ENCODE assay signal across 25 cellular contexts in the genomic region with DNA sequence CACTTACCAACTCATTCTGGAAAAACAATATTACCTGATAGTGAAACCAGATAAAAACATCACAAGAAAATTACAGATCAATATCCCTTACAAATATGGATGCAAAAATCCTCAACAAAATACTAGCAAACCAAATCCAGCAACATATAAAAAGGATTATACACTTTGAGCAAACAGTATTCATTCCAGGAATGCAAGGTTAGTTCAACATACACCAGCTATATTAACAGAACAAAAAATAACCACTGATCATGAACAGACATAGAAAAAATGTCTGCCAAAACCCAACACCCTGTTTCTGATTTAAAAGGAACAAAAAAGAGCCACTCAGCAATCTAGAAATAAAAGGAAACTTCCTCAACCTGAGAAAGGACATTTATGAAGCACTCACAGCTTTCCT.
"Had no signal": no experiment of that assay in that cellular context is flagged by ENCODE, and none has a peak within 500 bp of the region (broad histone marks: within the 10 kb centered on the region; RNA-seq: fewer than 3 reads in every experiment).

No MANE protein-coding gene starts in this region.

- H3K27ac Mint-ChIP-seq: immature natural killer cell; mesothelial cell of epicardium; natural killer cell; nephron progenitor cell; neural progenitor cell; progenitor cell of endocrine pancreas; stimulated activated memory B cell treated with anti-CD40 and anti-IgM and Interleukin-4, amounts not matched to agents 10 μg/mL and 1 μg/mL and 100 μg/mL, for 72 hours; stimulated activated naive CD8-positive, alpha-beta T cell treated with anti-CD3 and anti-CD28 coated beads, Interleukin-15, amount 100 ng/mL, for 72 hours; type B pancreatic cell had no signal

- DNase-seq: hypothalamus; immature natural killer cell; kidney; left colon; left lung; mesendoderm; naive B cell; natural killer cell; nephron progenitor cell; occipital lobe; right lobe of liver; stimulated activated CD4-positive, alpha-beta T cell treated with anti-CD3 and anti-CD28 coated beads, Interleukin-1b, Interleukin-23, amount 100 ng/mL, for 48 hours; stimulated activated CD4-positive, alpha-beta T cell treated with anti-CD3 and anti-CD28 coated beads, Interleukin-2, amount 100 ng/mL, for 48 hours; stimulated activated CD4-positive, alpha-beta T cell treated with anti-CD3 and anti-CD28 coated beads, Interleukin-4, amount 100 ng/mL, for 4 hours; stimulated activated CD8-positive, alpha-beta memory T cell treated with anti-CD3 and anti-CD28 coated beads, Interleukin-4, amount 100 ng/mL, for 48 hours; stimulated activated naive CD4-positive, alpha-beta T cell treated with Interleukin-2 at 50 U/mL for 16 hours; stimulated activated naive CD8-positive, alpha-beta T cell treated with anti-CD3 and anti-CD28 coated beads, Interleukin-15, amount 100 ng/mL, for 72 hours; substantia nigra; uterus had no signal

- H3K27me3 Mint-ChIP-seq: naive B cell; progenitor cell of endocrine pancreas; stimulated activated memory B cell treated with anti-CD40 and anti-IgM and Interleukin-4, amounts not matched to agents 10 μg/mL and 1 μg/mL and 100 μg/mL, for 72 hours; stimulated activated naive CD8-positive, alpha-beta T cell treated with anti-CD3 and anti-CD28 coated beads, Interleukin-15, amount 100 ng/mL, for 72 hours; type B pancreatic cell had no signal

- H3K4me3 Mint-ChIP-seq: immature natural killer cell; mesothelial cell of epicardium; natural killer cell; nephron progenitor cell; neural progenitor cell; stimulated activated memory B cell treated with anti-CD40 and anti-IgM and Interleukin-4, amounts not matched to agents 10 μg/mL and 1 μg/mL and 100 μg/mL, for 72 hours; stimulated activated naive CD8-positive, alpha-beta T cell treated with anti-CD3 and anti-CD28 coated beads, Interleukin-15, amount 100 ng/mL, for 72 hours; type B pancreatic cell had no signal

- FAIRE-seq: islet of Langerhans, kidney had no signal

- ATAC-seq: left colon; left lung; natural killer cell; right lobe of liver; stimulated activated memory B cell treated with anti-CD40 and anti-IgM and Interleukin-4, amounts not matched to agents 10 μg/mL and 1 μg/mL and 100 μg/mL, for 72 hours; stimulated activated naive CD8-positive, alpha-beta T cell treated with anti-CD3 and anti-CD28 coated beads, Interleukin-15, amount 100 ng/mL, for 72 hours had no signal
